8 cellular contexts compared by ENCODE assay signal in genomic region chr17:42980274-42980765, GRCh38. TPM values are rescaled to one million over a fixed set of nuclear protein-coding genes. Genes with fewer than 3 reads are reported as not detected.
DNase-seq lines count a peak whose midpoint lies in the region; ATAC-seq and TF ChIP-seq lines count a peak whose summit lies in the region.

TSS of gene RUNDC1 (plus strand) at chr17:42980565. CDS start at chr17:42980577, 12 bp downstream.

- H3K36me3 ChIP-seq in NT2/D1 (ENCODE audit: insufficient read depth, insufficient read length, low read length), result peaks cover 25% of the 10 kb centered on the region
- no peaks in the 10 kb centered on the region for H3K36me3 ChIP-seq in mucosa of descending colon (ENCODE audit: low read depth)

- DNase-seq in C1 segment of cervical spinal cord (lab: John Stamatoyannopoulos, UW), result peak; percentile 14 to 86 (median 64)
- peak in 74 of 76 experiments; percentile 15 to 91 (median 78) for DNase-seq in HUDEP-2 (lab: John Stamatoyannopoulos, UW; ENCODE audit: unreplicated experiment in 76 of 76)
- no peak for DNase-seq in NT2/D1 (ENCODE audit: low read depth, low spot score)
- DNase-seq in activated CD8-positive, alpha-beta memory T cell treated with anti-CD3 and anti-CD28 coated beads, Interleukin-2, amount 50 U/mL, for 48 hours, result peak; percentile 96
- DNase-seq in epithelial cell of esophagus (ENCODE audit: low read depth), result peak; percentile 85
- peak; percentile 98 to 99 (median 98) for DNase-seq in mucosa of descending colon
- peak; percentile 80 to 85 for DNase-seq in stimulated activated CD8-positive, alpha-beta memory T cell treated with anti-CD3 and anti-CD28 coated beads, Interleukin-4, amount 100 ng/mL, for 1 hour (ENCODE audit: low read depth in 2 of 2, low spot score in 1 of 2)

- H3K9me3 ChIP-seq in NT2/D1 (ENCODE audit: insufficient read depth, low read length), result no peaks in the 10 kb centered on the region
- no peaks in the 10 kb centered on the region for H3K9me3 ChIP-seq in mucosa of descending colon

- no peaks in the 10 kb centered on the region for H3K27me3 ChIP-seq in NT2/D1 (ENCODE audit: insufficient read depth, insufficient read length)

- intact Hi-C loops in mucosa of descending colon (cut with DNase I, micrococcal nuclease), result no loop called here

- H3K9ac ChIP-seq in NT2/D1 (ENCODE audit: insufficient read length, low read depth), result peak within 1 kb of the TSS; percentile 95

- ATAC-seq in GM19397 (IDR thresholded peaks at IDR 0.05; ENCODE audit: unreplicated experiment) (peak; percentile 83), mucosa of descending colon (peak; percentile 92)

- TF ChIP-seq CTCF in epithelial cell of esophagus (IDR thresholded peaks at IDR 0.05; ENCODE audit: insufficient read depth, low read depth, low read length, missing control alignments) (no peak), mucosa of descending colon (IDR thresholded peaks at IDR 0.05) (no peak)

- H3K4me1 ChIP-seq in NT2/D1 (ENCODE audit: insufficient read depth, insufficient read length), result peaks cover 4% of the 10 kb centered on the region
- H3K4me1 ChIP-seq in mucosa of descending colon (ENCODE audit: low read depth), result peaks cover 14% of the 10 kb centered on the region

- peak within 1 kb of the TSS; percentile 83 for H3K4me3 ChIP-seq in NT2/D1 (ENCODE audit: insufficient read length, low read depth)
- H3K4me3 ChIP-seq in epithelial cell of esophagus (ENCODE audit: low read length), result peak within 1 kb of the TSS; percentile 84
- peak within 1 kb of the TSS; percentile 97 for H3K4me3 ChIP-seq in mucosa of descending colon

RNA-seq across cellular contexts. Expression of gene RUNDC1, which starts in this region (rescaled TPM):
- total RNA-seq in mucosa of descending colon, result 10 to 100 TPM; 22.2 to 27.0 (median 26.2) TPM
